25 cellular contexts compared by ENCODE assay signal in the genomic region with DNA sequence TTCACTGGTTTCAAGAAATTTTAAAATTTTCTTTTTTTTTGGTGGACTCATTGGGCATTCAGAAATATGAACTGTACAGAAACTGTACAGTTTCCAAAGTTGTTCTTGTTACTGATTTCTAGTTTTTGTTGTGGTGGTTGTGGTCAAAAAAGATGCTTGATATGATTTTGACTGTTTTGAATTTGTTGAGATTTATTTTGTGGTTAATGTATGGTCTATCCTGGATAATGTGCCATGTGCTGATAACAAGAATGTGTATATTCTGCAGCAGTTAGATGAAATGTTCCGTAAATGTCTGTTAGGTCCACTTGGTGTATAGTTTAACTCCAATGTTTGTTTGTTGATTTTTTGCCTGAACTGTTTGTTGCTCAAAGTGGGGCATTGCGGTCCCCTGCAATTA.
"Had no signal": no experiment of that assay in that cellular context is flagged by ENCODE, and none has a peak within 500 bp of the region (broad histone marks: within the 10 kb centered on the region; RNA-seq: fewer than 3 reads in every experiment).

No MANE protein-coding gene starts in this region.

- H3K36me3 ChIP-seq: ovary, right atrium auricular region, right lobe of liver, uterus had no signal

- ATAC-seq: natural killer cell; right lobe of liver; stimulated activated memory B cell treated with anti-CD40 and anti-IgM and Interleukin-4, amounts not matched to agents 10 μg/mL and 1 μg/mL and 100 μg/mL, for 72 hours; stimulated activated naive CD8-positive, alpha-beta T cell treated with anti-CD3 and anti-CD28 coated beads, Interleukin-15, amount 100 ng/mL, for 72 hours had no signal

- H3K27me3 Mint-ChIP-seq: naive B cell; progenitor cell of endocrine pancreas; stimulated activated memory B cell treated with anti-CD40 and anti-IgM and Interleukin-4, amounts not matched to agents 10 μg/mL and 1 μg/mL and 100 μg/mL, for 72 hours; stimulated activated naive CD8-positive, alpha-beta T cell treated with anti-CD3 and anti-CD28 coated beads, Interleukin-15, amount 100 ng/mL, for 72 hours; type B pancreatic cell had no signal

- DNase-seq: islet precursor cell; left ventricle myocardium inferior; mesendoderm; naive B cell; natural killer cell; nephron progenitor cell; ovary; right lobe of liver; stimulated activated CD4-positive, alpha-beta T cell treated with anti-CD3 and anti-CD28 coated beads, Interleukin-1b, Interleukin-23, amount 100 ng/mL, for 48 hours; stimulated activated CD4-positive, alpha-beta T cell treated with anti-CD3 and anti-CD28 coated beads, Interleukin-2, amount 100 ng/mL, for 48 hours; stimulated activated CD4-positive, alpha-beta T cell treated with anti-CD3 and anti-CD28 coated beads, Interleukin-4, amount 100 ng/mL, for 4 hours; stimulated activated CD8-positive, alpha-beta memory T cell treated with anti-CD3 and anti-CD28 coated beads, Interleukin-4, amount 100 ng/mL, for 48 hours; stimulated activated naive CD4-positive, alpha-beta T cell treated with Interleukin-2 at 50 U/mL for 16 hours; stimulated activated naive CD8-positive, alpha-beta T cell treated with anti-CD3 and anti-CD28 coated beads, Interleukin-15, amount 100 ng/mL, for 72 hours; substantia nigra; uterus had no signal

- H3K9ac ChIP-seq: neural progenitor cell had no signal

- H3K27ac ChIP-seq: left ventricle myocardium inferior, neural progenitor cell, ovary, right atrium auricular region, right lobe of liver, tibial nerve, uterus had no signal

- H3K4me3 ChIP-seq: left ventricle myocardium inferior, lung, neural progenitor cell, ovary, right atrium auricular region, right lobe of liver, smooth muscle cell, tibial nerve, uterus had no signal

- H3K4me3 Mint-ChIP-seq: mesothelial cell of epicardium; naive B cell; natural killer cell; nephron progenitor cell; neural progenitor cell; stimulated activated memory B cell treated with anti-CD40 and anti-IgM and Interleukin-4, amounts not matched to agents 10 μg/mL and 1 μg/mL and 100 μg/mL, for 72 hours; stimulated activated naive CD8-positive, alpha-beta T cell treated with anti-CD3 and anti-CD28 coated beads, Interleukin-15, amount 100 ng/mL, for 72 hours; type B pancreatic cell had no signal

- H3K4me2 ChIP-seq: neural progenitor cell, smooth muscle cell had no signal

- H3K4me1 ChIP-seq: left ventricle myocardium inferior, neural progenitor cell, right atrium auricular region, right lobe of liver, tibial nerve, uterus had no signal

- H3K9me3 ChIP-seq: ovary had no signal

- H3K27ac Mint-ChIP-seq: mesothelial cell of epicardium; naive B cell; natural killer cell; nephron progenitor cell; neural progenitor cell; progenitor cell of endocrine pancreas; stimulated activated memory B cell treated with anti-CD40 and anti-IgM and Interleukin-4, amounts not matched to agents 10 μg/mL and 1 μg/mL and 100 μg/mL, for 72 hours; stimulated activated naive CD8-positive, alpha-beta T cell treated with anti-CD3 and anti-CD28 coated beads, Interleukin-15, amount 100 ng/mL, for 72 hours; type B pancreatic cell had no signal

- H3K27me3 ChIP-seq: neural progenitor cell, ovary, right atrium auricular region, right lobe of liver, tibial nerve, uterus had no signal

- H3K4me1 Mint-ChIP-seq: mesothelial cell of epicardium; nephron progenitor cell; neural progenitor cell; stimulated activated memory B cell treated with anti-CD40 and anti-IgM and Interleukin-4, amounts not matched to agents 10 μg/mL and 1 μg/mL and 100 μg/mL, for 72 hours; stimulated activated naive CD8-positive, alpha-beta T cell treated with anti-CD3 and anti-CD28 coated beads, Interleukin-15, amount 100 ng/mL, for 72 hours had no signal

- H2AFZ ChIP-seq: neural progenitor cell had no signal
